18 cellular contexts compared by ENCODE assay signal in genomic region chr4:55123791-55124190, GRCh38. TPM values are rescaled to one million over a fixed set of nuclear protein-coding genes. Genes with fewer than 3 reads are reported as not detected.
A peak's percentile ranks its signal among the peaks of the same experiment; 100 is the strongest.
DNase-seq lines count a peak whose midpoint lies in the region; ATAC-seq and TF ChIP-seq lines count a peak whose summit lies in the region.
"Had no signal": no experiment of that assay in that cellular context is flagged by ENCODE, and none has a peak within 500 bp of the region (broad histone marks: within the 10 kb centered on the region; RNA-seq: fewer than 3 reads in every experiment).

No MANE protein-coding gene starts in this region.

- no peaks in the 10 kb centered on the region for H3K9me3 ChIP-seq in cardiac muscle cell (ENCODE audit: low read depth)

- H3K4me3 ChIP-seq in cardiac muscle cell (peak overlapping the region; percentile 85), fibroblast of the aortic adventitia (ENCODE audit: low read depth, low read length) (peak overlapping the region; percentile 80)

- peaks cover 22% of the 10 kb centered on the region for H3K4me1 ChIP-seq in cardiac muscle cell (ENCODE audit: low read depth)

- H3K27me3 ChIP-seq in cardiac muscle cell, result peaks cover 6% of the 10 kb centered on the region

- TF ChIP-seq CTCF in cardiac muscle cell (IDR thresholded peaks at IDR 0.05; ENCODE audit: low read depth, low read length) (no peak), fibroblast of the aortic adventitia (IDR thresholded peaks at IDR 0.05; ENCODE audit: insufficient read depth, low read length) (no peak), nephron (IDR thresholded peaks at IDR 0.05; ENCODE audit: unreplicated experiment in 3 of 3) (no peak), type B pancreatic cell (conservative IDR thresholded peaks at IDR 0.05) (no peak)

- H3K9me3 Mint-ChIP-seq in nephron (peaks cover 3% of the 10 kb centered on the region), type B pancreatic cell (no peaks in the 10 kb centered on the region)
- H3K9me3 Mint-ChIP-seq: activated T-cell treated with anti-CD3 and anti-CD28 coated beads, Interleukin-2, amount 50 U/mL, for 72 hours had no signal

- H3K4me1 Mint-ChIP-seq in nephron (peaks cover 27% of the 10 kb centered on the region), type B pancreatic cell (ENCODE audit: unreplicated experiment) (peaks cover 9% of the 10 kb centered on the region)

- intact Hi-C loops in left ventricle myocardium superior (cut with micrococcal nuclease), result no loop called here

- H3K36me3 ChIP-seq in cardiac muscle cell, result peaks cover 3% of the 10 kb centered on the region

- DNase-seq in cardiac muscle cell (ENCODE audit: low read depth in 1 of 2, low spot score in 1 of 2) (peak in 1 of 2 donors; percentile 17), left ventricle myocardium superior (no peak), fibroblast of the aortic adventitia (ENCODE audit: low read depth) (no peak), type B pancreatic cell (ENCODE audit: extremely low spot score, unreplicated experiment) (no peak), NCI-H2227 (lab: John Stamatoyannopoulos, UW; ENCODE audit: unreplicated experiment) (no peak)
- no peak for DNase-seq in stimulated activated CD8-positive, alpha-beta memory T cell treated with anti-CD3 and anti-CD28 coated beads, Interleukin-4, amount 100 ng/mL, for 48 hours
- DNase-seq: activated CD4-positive, alpha-beta T cell treated with anti-CD3 and anti-CD28 coated beads, Interleukin-2, amount 50 U/mL, for 1 hour; activated T-cell treated with anti-CD3 and anti-CD28 coated beads, Interleukin-2, amount 50 U/mL, for 72 hours; CD8-positive, alpha-beta memory T cell; cortex of kidney; immature natural killer cell; SIG-M5; stimulated activated CD4-positive, alpha-beta T cell treated with anti-CD3 and anti-CD28 coated beads, Interleukin-1b, Interleukin-23, amount 100 ng/mL, for 48 hours; T1000 had no signal

- no peak overlapping the region for H3K27ac Mint-ChIP-seq in nephron
- H3K27ac Mint-ChIP-seq in type B pancreatic cell, result no peak overlapping the region
- H3K27ac Mint-ChIP-seq: activated T-cell treated with anti-CD3 and anti-CD28 coated beads, Interleukin-2, amount 50 U/mL, for 72 hours; CD8-positive, alpha-beta memory T cell; immature natural killer cell; progenitor cell of endocrine pancreas had no signal

- ATAC-seq in left ventricle myocardium superior, result no peak
- no peak for ATAC-seq in HG02798 (IDR thresholded peaks at IDR 0.05; ENCODE audit: poor library complexity, unreplicated experiment)
- ATAC-seq: activated T-cell treated with anti-CD3 and anti-CD28 coated beads, Interleukin-2, amount 50 U/mL, for 72 hours had no signal

- H3K27me3 Mint-ChIP-seq in nephron (ENCODE audit: low read depth) (peaks cover 63% of the 10 kb centered on the region), type B pancreatic cell (peaks cover 86% of the 10 kb centered on the region)

- peak overlapping the region; percentile 77 to 89 (median 85) for H3K4me3 Mint-ChIP-seq in nephron
- H3K4me3 Mint-ChIP-seq in type B pancreatic cell, result peak overlapping the region; percentile 86
- H3K4me3 Mint-ChIP-seq: CD8-positive, alpha-beta memory T cell had no signal

- H3K36me3 Mint-ChIP-seq in nephron (ENCODE audit: low read depth) (no peaks in the 10 kb centered on the region), type B pancreatic cell (no peaks in the 10 kb centered on the region)
- H3K36me3 Mint-ChIP-seq: CD8-positive, alpha-beta memory T cell; immature natural killer cell had no signal

- no peak overlapping the region for H3K27ac ChIP-seq in cardiac muscle cell

RNA-seq across cellular contexts. Expression of gene KDR, which starts 1.6 kb away (rescaled TPM):
- total RNA-seq in cardiac muscle cell (67.8 and 102 TPM in 2 replicates), left ventricle myocardium superior (21.2 TPM), fibroblast of the aortic adventitia (ENCODE audit: low replicate concordance) (2.5 and 10.9 TPM in 2 replicates), type B pancreatic cell (ENCODE audit: low replicate concordance) (5.7 and 5.9 TPM in 2 replicates)
- 41.7 and 55.6 TPM in 2 replicates for polyA plus RNA-seq in cardiac muscle cell
- total RNA-seq: activated T-cell treated with anti-CD3 and anti-CD28 coated beads, Interleukin-2, amount 50 U/mL, for 72 hours; CD8-positive, alpha-beta memory T cell; fibroblast of lung had no signal
- polyA plus RNA-seq: CD8-positive, alpha-beta memory T cell; immature natural killer cell had no signal
